Comparison of ENCODE assay signal across 14 cellular contexts in the genomic region with DNA sequence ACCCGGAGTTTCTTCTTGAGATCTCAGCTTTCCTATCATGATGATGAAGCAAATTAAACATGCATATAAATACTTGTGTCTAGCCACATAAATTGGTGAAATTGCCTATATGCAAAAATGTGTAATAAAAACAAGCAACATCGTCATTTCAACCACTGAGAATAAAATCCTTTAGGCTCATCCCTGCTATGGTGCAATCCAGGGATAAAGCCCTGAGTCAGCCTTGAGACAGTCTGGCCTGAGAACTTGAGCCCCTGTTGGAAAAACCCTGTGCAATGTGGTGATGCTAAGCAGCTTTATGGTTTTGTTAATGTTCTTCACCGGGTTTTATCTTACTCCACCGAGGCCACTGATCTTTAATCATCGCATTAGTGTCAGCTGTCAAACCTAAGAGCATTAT.
A peak's percentile ranks its signal among the peaks of the same experiment; 100 is the strongest.
DNase-seq lines count a peak whose midpoint lies in the region; ATAC-seq, FAIRE-seq and TF ChIP-seq lines count a peak whose summit lies in the region.
"Had no signal": no experiment of that assay in that cellular context is flagged by ENCODE, and none has a peak within 500 bp of the region (broad histone marks: within the 10 kb centered on the region; RNA-seq: fewer than 3 reads in every experiment).

No MANE protein-coding gene starts in this region.

- DNase-seq in AG09319 (ENCODE audit: extremely low read depth, low read depth) (peak; percentile 56), HT1080 (ENCODE audit: low read depth) (peak; percentile 33), bronchial epithelial cell (ENCODE audit: low read depth) (peak; percentile 46), mucosa of descending colon (no peak), GM12892 (ENCODE audit: insufficient read length) (no peak), DMS 273 treated with DMSO at 0.1 percent for 48 hours (lab: John Stamatoyannopoulos, UW) (no peak)
- DNase-seq: activated CD8-positive, alpha-beta T cell treated with anti-CD3 and anti-CD28 coated beads for 36 hours; cortex of kidney; Kasumi-1; NCI-H2171 treated with DMSO at 0.1 percent for 48 hours; stimulated activated naive CD8-positive, alpha-beta T cell treated with anti-CD3 and anti-CD28 coated beads, Interleukin-15, Interleukin-2, amounts not matched to agents 100 U/mL and 50 U/mL, for 24 hours; T-cell had no signal

- no peak for FAIRE-seq in bronchial epithelial cell (lab: Jason Lieb, UNC)
- FAIRE-seq in GM12892 (lab: Jason Lieb, UNC), result no peak

- ATAC-seq in mucosa of descending colon (peak; percentile 34), GM19035 (IDR thresholded peaks at IDR 0.05; ENCODE audit: unreplicated experiment) (no peak), HG02973 (IDR thresholded peaks at IDR 0.05; ENCODE audit: unreplicated experiment) (no peak)
- ATAC-seq: activated CD8-positive, alpha-beta T cell treated with anti-CD3 and anti-CD28 coated beads for 36 hours; stimulated activated naive CD8-positive, alpha-beta T cell treated with anti-CD3 and anti-CD28 coated beads, Interleukin-15, Interleukin-2, amounts not matched to agents 100 U/mL and 50 U/mL, for 24 hours; T-cell had no signal

- H3K4me3 ChIP-seq in bronchial epithelial cell (ENCODE audit: low read depth, low read length) (no peak overlapping the region), mucosa of descending colon (no peak overlapping the region)

- no peak for TF ChIP-seq CTCF in AG09319 (IDR thresholded peaks at IDR 0.05; ENCODE audit: low read depth, low read length)
- no peak for TF ChIP-seq CTCF in bronchial epithelial cell (IDR thresholded peaks at IDR 0.05; ENCODE audit: insufficient read depth, low read length, severe bottlenecking)
- TF ChIP-seq CTCF in mucosa of descending colon (IDR thresholded peaks at IDR 0.05), result no peak

- no peak for TF ChIP-seq POLR2A in GM12892 (IDR thresholded peaks at IDR 0.05; ENCODE audit: low read depth, low read length)

- H3K36me3 ChIP-seq in bronchial epithelial cell (ENCODE audit: control insufficient read depth, insufficient read depth, low read length) (peaks cover 7% of the 10 kb centered on the region), mucosa of descending colon (ENCODE audit: low read depth) (no peaks in the 10 kb centered on the region)

- no peaks in the 10 kb centered on the region for H3K27me3 ChIP-seq in bronchial epithelial cell (ENCODE audit: control insufficient read depth, insufficient read depth, low read length)

- no peaks in the 10 kb centered on the region for H3K9me3 ChIP-seq in mucosa of descending colon

- intact Hi-C loops in mucosa of descending colon (cut with DNase I, micrococcal nuclease), result no loop called here

- no peaks in the 10 kb centered on the region for H3K4me1 ChIP-seq in mucosa of descending colon (ENCODE audit: low read depth)

Comparison
In these comparisons a context has a peak if more than half of its experiments do, and no peak if none do; other contexts are left out.
1. DNase-seq: peak in AG09319 (single experiment), HT1080 (single experiment) and bronchial epithelial cell (single experiment); none in mucosa of descending colon (0 of 3), GM12892 (single experiment) and DMS 273 treated with DMSO at 0.1 percent for 48 hours (single experiment).